In the genomic region with DNA sequence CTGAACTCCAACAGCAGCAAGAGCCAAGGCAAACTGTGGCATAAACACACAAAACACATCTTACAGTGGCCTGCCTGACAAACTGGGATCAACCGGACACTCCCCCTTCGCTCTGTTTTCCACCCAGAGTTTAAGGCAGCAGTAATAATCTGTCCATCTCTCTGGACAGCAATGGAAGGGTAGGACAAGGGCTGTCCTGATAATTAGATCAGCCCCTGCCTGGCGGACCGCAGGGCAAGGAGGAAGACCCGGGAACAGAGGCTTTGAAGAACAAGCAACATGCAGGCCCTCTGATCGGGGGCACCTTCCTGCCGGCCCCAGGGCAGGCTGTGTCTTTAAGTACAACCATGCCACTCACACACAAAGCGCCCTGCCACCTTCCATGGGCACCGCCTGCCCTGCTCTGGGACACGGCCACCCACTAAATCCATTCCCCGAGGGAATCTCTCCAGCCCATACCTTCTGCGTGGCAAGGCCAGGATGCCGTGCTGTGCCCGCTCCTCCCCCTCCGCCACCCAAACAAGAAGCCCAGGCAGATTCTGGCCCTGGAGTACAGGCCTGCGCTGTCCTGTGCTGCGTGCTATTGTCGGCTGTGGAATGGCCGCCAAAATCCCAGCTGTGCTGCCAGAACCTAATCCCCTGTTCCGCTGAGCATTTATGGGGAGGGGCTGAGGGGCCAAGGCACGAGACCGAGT, we compare ENCODE assay signal across 8 cellular contexts. TPM values are rescaled to one million over a fixed set of nuclear protein-coding genes. Genes with fewer than 3 reads are reported as not detected.
DNase-seq lines count a peak whose midpoint lies in the region; ATAC-seq and TF ChIP-seq lines count a peak whose summit lies in the region.

No MANE protein-coding gene starts in this region.

- H3K27ac Mint-ChIP-seq in activated CD4-positive, alpha-beta T cell treated with anti-CD3 and anti-CD28 coated beads for 36 hours = no peak overlapping the region

- intact Hi-C loops in activated CD4-positive, alpha-beta T cell treated with anti-CD3 and anti-CD28 coated beads for 36 hours (cut with DNase I, micrococcal nuclease) = loop anchor here (1.0 to 5.0 kb wide), 4 partner anchors 39 to 391 kb away; a partner anchor contains a TSS
- intact Hi-C loops in left lung (cut with DNase I) = no loop called here

- H3K9me3 ChIP-seq in left lung = no peaks in the 10 kb centered on the region

- H3K36me3 ChIP-seq in left lung = peaks cover 0 to 6% of the 10 kb centered on the region in 2 donors

- peaks cover 13% of the 10 kb centered on the region for H3K36me3 Mint-ChIP-seq in activated CD4-positive, alpha-beta T cell treated with anti-CD3 and anti-CD28 coated beads for 36 hours (ENCODE audit: low read depth)

- peak overlapping the region; percentile 35 to 55 for H3K4me3 ChIP-seq in left lung

- no peaks in the 10 kb centered on the region for H3K27me3 ChIP-seq in left lung

- H3K4me1 Mint-ChIP-seq in activated CD4-positive, alpha-beta T cell treated with anti-CD3 and anti-CD28 coated beads for 36 hours = peaks cover 31% of the 10 kb centered on the region

- POLR2A ChIA-PET in activated CD4-positive, alpha-beta T cell treated with anti-CD3 and anti-CD28 coated beads for 36 hours (lab: Charles Lee) = no interaction called here

- CTCF ChIA-PET in activated CD4-positive, alpha-beta T cell treated with anti-CD3 and anti-CD28 coated beads for 36 hours (lab: Charles Lee) = interaction anchor here (0.6 to 7.3 kb wide), 5 partner anchors 10 to 112 kb away, joined by 3 to 58 read pairs (median 5); no protein-coding TSS in a partner anchor

- no peak for TF ChIP-seq CTCF in left lung (IDR thresholded peaks at IDR 0.05)

- ATAC-seq in activated CD4-positive, alpha-beta T cell treated with anti-CD3 and anti-CD28 coated beads for 36 hours = peak; percentile 45
- ATAC-seq in left lung (peak; percentile 65), GM21367 (IDR thresholded peaks at IDR 0.05; ENCODE audit: unreplicated experiment) (no peak)

- DNase-seq in activated CD4-positive, alpha-beta T cell treated with anti-CD3 and anti-CD28 coated beads for 36 hours = peak; percentile 62
- DNase-seq in activated CD4-positive, alpha-beta T cell treated with anti-CD3 and anti-CD28 coated beads for 1 hour = no peak
- DNase-seq in NCI-H2171 treated with DMSO at 0.1 percent for 48 hours (lab: John Stamatoyannopoulos, UW) (peak; percentile 84), ecto neural progenitor cell (ENCODE audit: low spot score) (peak; percentile 85), left lung (peak; percentile 73 to 85)
- DNase-seq in activated CD4-positive, alpha-beta T cell treated with anti-CD3 and anti-CD28 coated beads for 48 hours = peak; percentile 43
- DNase-seq in stimulated activated CD4-positive, alpha-beta T cell treated with anti-CD3 and anti-CD28 coated beads, Interleukin-2, amount 100 ng/mL, for 24 hours = peak; percentile 41 to 52

- H3K4me3 Mint-ChIP-seq in activated CD4-positive, alpha-beta T cell treated with anti-CD3 and anti-CD28 coated beads for 36 hours = no peak overlapping the region

- no peaks in the 10 kb centered on the region for H3K27me3 Mint-ChIP-seq in activated CD4-positive, alpha-beta T cell treated with anti-CD3 and anti-CD28 coated beads for 36 hours

- H3K4me1 ChIP-seq in left lung = peaks cover 38 to 57% of the 10 kb centered on the region in 2 donors

- peak overlapping the region; percentile 83 to 98 for H3K27ac ChIP-seq in left lung

- no peaks in the 10 kb centered on the region for H3K9me3 Mint-ChIP-seq in activated CD4-positive, alpha-beta T cell treated with anti-CD3 and anti-CD28 coated beads for 36 hours (ENCODE audit: low read depth)

RNA-seq across cellular contexts. Expression of a gene that starts 38.8 kb away (rescaled TPM):
- 100 to 1,000 TPM; 154 to 167 TPM for total RNA-seq in activated CD4-positive, alpha-beta T cell treated with anti-CD3 and anti-CD28 coated beads for 36 hours
- 100 to 1,000 TPM; 144 to 174 TPM for total RNA-seq in left lung

RNA-seq across cellular contexts. Expression of a gene that starts 39.1 kb away (rescaled TPM):
- 10 to 100 TPM in 1 of 2 experiments, 1 to 10 TPM in 1; 7.7 to 11.6 TPM for total RNA-seq in activated CD4-positive, alpha-beta T cell treated with anti-CD3 and anti-CD28 coated beads for 36 hours
- 10 to 100 TPM in 1 of 2 donors, 1 to 10 TPM in 1; 6.7 to 13.0 TPM for total RNA-seq in left lung

RNA-seq across cellular contexts. Expression of a gene that starts 42.8 kb away (rescaled TPM):
- 10 to 100 TPM in 1 of 2 experiments, 1 to 10 TPM in 1; 8.4 to 10.2 TPM for total RNA-seq in activated CD4-positive, alpha-beta T cell treated with anti-CD3 and anti-CD28 coated beads for 36 hours
- 10 to 100 TPM; 15.2 to 20.1 TPM for total RNA-seq in left lung

Comparison
In these comparisons a context has a peak if more than half of its experiments do, and no peak if none do; other contexts are left out.
1. intact Hi-C loops: an anchor here in activated CD4-positive, alpha-beta T cell treated with anti-CD3 and anti-CD28 coated beads for 36 hours (1.0 to 5.0 kb wide); none called in left lung.